In genomic region chr7:2982401-2982800, GRCh38 we compare ENCODE assay signal across 19 cellular contexts.
DNase-seq lines count a peak whose midpoint lies in the region; ATAC-seq, FAIRE-seq and TF ChIP-seq lines count a peak whose summit lies in the region.
"Had no signal": no experiment of that assay in that cellular context is flagged by ENCODE, and none has a peak within 500 bp of the region (broad histone marks: within the 10 kb centered on the region; RNA-seq: fewer than 3 reads in every experiment).

No MANE protein-coding gene starts in this region.

- peaks cover 24% of the 10 kb centered on the region for H3K36me3 Mint-ChIP-seq in activated T-cell treated with anti-CD3 and anti-CD28 coated beads, Interleukin-2, amount 50 U/mL, for 4 hours (ENCODE audit: insufficient read depth)
- peaks cover 40% of the 10 kb centered on the region for H3K36me3 Mint-ChIP-seq in activated naive CD8-positive, alpha-beta T cell treated with anti-CD3 and anti-CD28 coated beads, Interleukin-2, amount 10 ng/mL, durations not matched to agents 7 days and 5 days

- no peaks in the 10 kb centered on the region for H3K79me2 ChIP-seq in OCI-LY1 (ENCODE audit: insufficient read depth, low read length)

- H3K4me1 Mint-ChIP-seq in activated T-cell treated with anti-CD3 and anti-CD28 coated beads, Interleukin-2, amount 50 U/mL, for 4 hours (ENCODE audit: low read depth): peaks cover 86% of the 10 kb centered on the region
- peaks cover 70% of the 10 kb centered on the region for H3K4me1 Mint-ChIP-seq in activated naive CD8-positive, alpha-beta T cell treated with anti-CD3 and anti-CD28 coated beads, Interleukin-2, amount 10 ng/mL, durations not matched to agents 7 days and 5 days

- no peaks in the 10 kb centered on the region for H3F3A ChIP-seq in OCI-LY1 (ENCODE audit: insufficient read depth, low read length)

- WGBS in small intestine, 3 donors: 34 to 73% (median 55%) methylated on average over 11 of the region's 11 CpGs

- TF ChIP-seq CTCF in OCI-LY1 (IDR thresholded peaks at IDR 0.05; ENCODE audit: low read length) (no peak), left ventricle myocardium inferior (IDR thresholded peaks at IDR 0.05; ENCODE audit: borderline replicate concordance) (no peak)

- no peaks in the 10 kb centered on the region for H3K27me3 ChIP-seq in OCI-LY1 (ENCODE audit: insufficient read depth, low read length)
- no peaks in the 10 kb centered on the region for H3K27me3 ChIP-seq in small intestine (ENCODE audit: control insufficient read depth in 2 of 2, insufficient read depth in 2 of 2, low read length in 2 of 2)
- peaks cover 77% of the 10 kb centered on the region for H3K27me3 ChIP-seq in left ventricle myocardium inferior (ENCODE audit: low read depth)

- H3K36me3 ChIP-seq in OCI-LY1 (ENCODE audit: insufficient read depth, low read length) (peaks cover 22% of the 10 kb centered on the region), small intestine (ENCODE audit: control insufficient read depth in 2 of 2, insufficient read depth in 2 of 2, low read length in 2 of 2) (no peaks in the 10 kb centered on the region), left ventricle myocardium inferior (no peaks in the 10 kb centered on the region)
- H3K36me3 ChIP-seq: gastroesophageal sphincter, tibial nerve had no signal

- no peak for ATAC-seq in activated T-cell treated with anti-CD3 and anti-CD28 coated beads, Interleukin-2, amount 50 U/mL, for 4 hours
- no peak for ATAC-seq in activated naive CD8-positive, alpha-beta T cell treated with anti-CD3 and anti-CD28 coated beads, Interleukin-2, amount 10 ng/mL, durations not matched to agents 7 days and 5 days (ENCODE audit: low read depth)
- ATAC-seq in HG02973 (IDR thresholded peaks at IDR 0.05; ENCODE audit: unreplicated experiment): no peak
- ATAC-seq: gastroesophageal sphincter, GM12878, sciatic nerve had no signal

- H3K9ac ChIP-seq in OCI-LY1 (ENCODE audit: low read length): no peak overlapping the region

- peak overlapping the region; percentile 19 for H3K4me3 Mint-ChIP-seq in activated T-cell treated with anti-CD3 and anti-CD28 coated beads, Interleukin-2, amount 50 U/mL, for 4 hours
- peak overlapping the region; percentile 67 for H3K4me3 Mint-ChIP-seq in activated naive CD8-positive, alpha-beta T cell treated with anti-CD3 and anti-CD28 coated beads, Interleukin-2, amount 10 ng/mL, durations not matched to agents 7 days and 5 days
- H3K4me3 Mint-ChIP-seq: HFFc6, nephron had no signal

- no peak overlapping the region for H3K4me2 ChIP-seq in OCI-LY1 (ENCODE audit: low read length)

- H2AFZ ChIP-seq in OCI-LY1 (ENCODE audit: low read length): no peak overlapping the region

- H3K27ac ChIP-seq in OCI-LY1 (ENCODE audit: low read depth, low read length, poor library complexity, severe bottlenecking) (peak overlapping the region; percentile 72), small intestine (ENCODE audit: low read depth in 1 of 2, low read length in 1 of 2) (no peak overlapping the region), left ventricle myocardium inferior (replicated peaks) (no peak overlapping the region)
- H3K27ac ChIP-seq: gastroesophageal sphincter, tibial nerve had no signal

- H3K27me3 Mint-ChIP-seq in activated T-cell treated with anti-CD3 and anti-CD28 coated beads, Interleukin-2, amount 50 U/mL, for 4 hours (ENCODE audit: low read depth): no peaks in the 10 kb centered on the region
- no peaks in the 10 kb centered on the region for H3K27me3 Mint-ChIP-seq in activated naive CD8-positive, alpha-beta T cell treated with anti-CD3 and anti-CD28 coated beads, Interleukin-2, amount 10 ng/mL, durations not matched to agents 7 days and 5 days

- intact Hi-C loops in left ventricle myocardium inferior (cut with micrococcal nuclease): no loop called here

- H3K4me1 ChIP-seq in OCI-LY1 (ENCODE audit: insufficient read depth, low read length, severe bottlenecking): peaks cover 74% of the 10 kb centered on the region
- peaks cover 3% of the 10 kb centered on the region in 2 donors for H3K4me1 ChIP-seq in small intestine (ENCODE audit: control insufficient read depth in 2 of 2, insufficient read depth in 1 of 2, low read depth in 1 of 2, low read length in 1 of 2)
- H3K4me1 ChIP-seq in left ventricle myocardium inferior: no peaks in the 10 kb centered on the region
- H3K4me1 ChIP-seq: gastroesophageal sphincter, tibial nerve had no signal

- peak overlapping the region; percentile 88 for H3K27ac Mint-ChIP-seq in activated naive CD8-positive, alpha-beta T cell treated with anti-CD3 and anti-CD28 coated beads, Interleukin-2, amount 10 ng/mL, durations not matched to agents 7 days and 5 days
- H3K27ac Mint-ChIP-seq: HFFc6, nephron had no signal

- no peaks in the 10 kb centered on the region for H4K20me1 ChIP-seq in OCI-LY1 (ENCODE audit: insufficient read depth, low read length)

- no peaks in the 10 kb centered on the region for H3K9me2 ChIP-seq in OCI-LY1 (ENCODE audit: low read depth, low read length)

- no peak overlapping the region for H3K4me3 ChIP-seq in OCI-LY1 (ENCODE audit: low read depth, low read length, poor library complexity, severe bottlenecking)
- no peak overlapping the region for H3K4me3 ChIP-seq in small intestine (ENCODE audit: low read depth in 1 of 2, low read length in 2 of 2)
- H3K4me3 ChIP-seq in left ventricle myocardium inferior: no peak overlapping the region
- H3K4me3 ChIP-seq: gastroesophageal sphincter, GM12878, tibial nerve had no signal

- POLR2A ChIA-PET in activated naive CD8-positive, alpha-beta T cell treated with anti-CD3 and anti-CD28 coated beads, Interleukin-2, amount 10 ng/mL, durations not matched to agents 7 days and 5 days (lab: Charles Lee): interaction anchor here (0.6 to 2.3 kb wide), 6 partner anchors 9 to 105 kb away, joined by 3 to 6 read pairs (median 4); no protein-coding TSS in a partner anchor

- FAIRE-seq in small intestine (lab: Jason Lieb, UNC): no peak
- FAIRE-seq: GM12878 had no signal

- H3K9me3 ChIP-seq in OCI-LY1 (ENCODE audit: low read length): no peaks in the 10 kb centered on the region
- H3K9me3 ChIP-seq in small intestine (ENCODE audit: control insufficient read depth, low read depth): no peaks in the 10 kb centered on the region
- H3K9me3 ChIP-seq in left ventricle myocardium inferior (replicated peaks): no peaks in the 10 kb centered on the region

- DNase-seq in activated T-cell treated with anti-CD3 and anti-CD28 coated beads, Interleukin-2, amount 50 U/mL, for 4 hours: no peak
- no peak for DNase-seq in activated T-cell treated with anti-CD3 and anti-CD28 coated beads, Interleukin-2, amount 50 U/mL, for 48 hours
- no peak for DNase-seq in activated naive CD8-positive, alpha-beta T cell treated with anti-CD3 and anti-CD28 coated beads, Interleukin-2, amount 10 ng/mL, durations not matched to agents 7 days and 5 days
- peak; percentile 22 for DNase-seq in small intestine
- DNase-seq in stimulated activated naive CD4-positive, alpha-beta T cell treated with Interleukin-2 at 50 U/mL for 16 hours (lab: John Stamatoyannopoulos, UW): no peak
- DNase-seq in left ventricle myocardium inferior: no peak
- DNase-seq: ACHN, HFFc6, kidney glomerular epithelial cell, NCI-H1105, NCI-H2081, NCI-H446 treated with DMSO at 0.1 percent for 48 hours had no signal

- no peaks in the 10 kb centered on the region for H3K9me3 Mint-ChIP-seq in activated T-cell treated with anti-CD3 and anti-CD28 coated beads, Interleukin-2, amount 50 U/mL, for 4 hours
- no peaks in the 10 kb centered on the region for H3K9me3 Mint-ChIP-seq in activated naive CD8-positive, alpha-beta T cell treated with anti-CD3 and anti-CD28 coated beads, Interleukin-2, amount 10 ng/mL, durations not matched to agents 7 days and 5 days
